In the genomic region with DNA sequence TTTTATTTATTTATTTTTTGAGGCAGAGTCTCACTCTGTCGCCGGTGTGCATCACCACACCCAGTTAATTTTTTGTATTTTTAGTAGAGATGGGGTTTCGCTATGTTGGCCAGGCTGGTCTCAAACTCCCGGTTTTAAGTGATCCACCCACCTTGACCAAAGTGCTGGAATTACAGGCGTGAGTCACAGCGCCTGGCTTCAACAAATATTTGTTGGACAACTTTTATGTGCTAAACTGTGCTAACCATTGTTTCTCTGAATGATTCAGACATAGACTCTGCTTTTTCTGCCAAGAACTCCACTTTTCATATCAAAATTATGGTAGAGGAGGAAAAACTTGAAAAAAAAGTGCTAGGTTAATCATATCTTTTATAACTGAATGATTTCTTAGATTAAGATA, we compare ENCODE assay signal across 1 cellular context.
A peak's percentile ranks its signal among the peaks of the same experiment; 100 is the strongest.
TF ChIP-seq lines count a peak whose summit lies in the region.

No MANE protein-coding gene starts in this region.

TF ChIP-seq in HepG2, 621 proteins besides CTCF, POLR2A, EP300 and RAD21 (continued from another document and continues in another):
- TF ChIP-seq, protein P1, sequence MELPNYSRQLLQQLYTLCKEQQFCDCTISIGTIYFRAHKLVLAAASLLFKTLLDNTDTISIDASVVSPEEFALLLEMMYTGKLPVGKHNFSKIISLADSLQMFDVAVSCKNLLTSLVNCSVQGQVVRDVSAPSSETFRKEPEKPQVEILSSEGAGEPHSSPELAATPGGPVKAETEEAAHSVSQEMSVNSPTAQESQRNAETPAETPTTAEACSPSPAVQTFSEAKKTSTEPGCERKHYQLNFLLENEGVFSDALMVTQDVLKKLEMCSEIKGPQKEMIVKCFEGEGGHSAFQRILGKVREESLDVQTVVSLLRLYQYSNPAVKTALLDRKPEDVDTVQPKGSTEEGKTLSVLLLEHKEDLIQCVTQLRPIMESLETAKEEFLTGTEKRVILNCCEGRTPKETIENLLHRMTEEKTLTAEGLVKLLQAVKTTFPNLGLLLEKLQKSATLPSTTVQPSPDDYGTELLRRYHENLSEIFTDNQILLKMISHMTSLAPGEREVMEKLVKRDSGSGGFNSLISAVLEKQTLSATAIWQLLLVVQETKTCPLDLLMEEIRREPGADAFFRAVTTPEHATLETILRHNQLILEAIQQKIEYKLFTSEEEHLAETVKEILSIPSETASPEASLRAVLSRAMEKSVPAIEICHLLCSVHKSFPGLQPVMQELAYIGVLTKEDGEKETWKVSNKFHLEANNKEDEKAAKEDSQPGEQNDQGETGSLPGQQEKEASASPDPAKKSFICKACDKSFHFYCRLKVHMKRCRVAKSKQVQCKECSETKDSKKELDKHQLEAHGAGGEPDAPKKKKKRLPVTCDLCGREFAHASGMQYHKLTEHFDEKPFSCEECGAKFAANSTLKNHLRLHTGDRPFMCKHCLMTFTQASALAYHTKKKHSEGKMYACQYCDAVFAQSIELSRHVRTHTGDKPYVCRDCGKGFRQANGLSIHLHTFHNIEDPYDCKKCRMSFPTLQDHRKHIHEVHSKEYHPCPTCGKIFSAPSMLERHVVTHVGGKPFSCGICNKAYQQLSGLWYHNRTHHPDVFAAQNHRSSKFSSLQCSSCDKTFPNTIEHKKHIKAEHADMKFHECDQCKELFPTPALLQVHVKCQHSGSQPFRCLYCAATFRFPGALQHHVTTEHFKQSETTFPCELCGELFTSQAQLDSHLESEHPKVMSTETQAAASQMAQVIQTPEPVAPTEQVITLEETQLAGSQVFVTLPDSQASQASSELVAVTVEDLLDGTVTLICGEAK (IDR thresholded peaks at IDR 0.05) = no peak
- TF ChIP-seq, protein P1 (CRISPR knock-in tag; IDR thresholded peaks at IDR 0.05) = no peak
- TF ChIP-seq ZNF121 (CRISPR knock-in tag; IDR thresholded peaks at IDR 0.05) (peak; percentile 99), ZFP36L1 (CRISPR knock-in tag; IDR thresholded peaks at IDR 0.05) (no peak), ZNF296 (CRISPR knock-in tag; conservative IDR thresholded peaks at IDR 0.05) (no peak), REL (CRISPR knock-in tag; conservative IDR thresholded peaks at IDR 0.05) (no peak), HDAC2 (CRISPR knock-in tag; IDR thresholded peaks at IDR 0.05) (peak; percentile 75), ETV6 (CRISPR knock-in tag; conservative IDR thresholded peaks at IDR 0.05) (no peak), ZNF605 (CRISPR knock-in tag; IDR thresholded peaks at IDR 0.05) (no peak), ZNF616 (CRISPR knock-in tag; IDR thresholded peaks at IDR 0.05; ENCODE audit: low read depth) (no peak), BCL6 (CRISPR knock-in tag; IDR thresholded peaks at IDR 0.05) (peak; percentile 21; the same call in 1 of the 2 replicates), EHMT2 (IDR thresholded peaks at IDR 0.05; ENCODE audit: borderline replicate concordance, low read depth, low read length) (no peak), CEBPG (CRISPR knock-in tag; IDR thresholded peaks at IDR 0.05) (peak; percentile 28; the same call in 1 of the 2 replicates), SAFB2 (CRISPR knock-in tag; IDR thresholded peaks at IDR 0.05; ENCODE audit: borderline replicate concordance, low read depth) (no peak), SIN3B (IDR thresholded peaks at IDR 0.05; ENCODE audit: low read length) (no peak), ARHGAP35 (CRISPR knock-in tag; IDR thresholded peaks at IDR 0.05; ENCODE audit: borderline replicate concordance) (no peak), ZNF501 (CRISPR knock-in tag; IDR thresholded peaks at IDR 0.05) (no peak), MXI1 (IDR thresholded peaks at IDR 0.05; ENCODE audit: borderline replicate concordance, low read depth, low read length) (no peak; the same call in 2 of the 3 replicates), XBP1 (CRISPR knock-in tag; IDR thresholded peaks at IDR 0.05) (no peak), SP1 (IDR thresholded peaks at IDR 0.05) (no peak), SP1 (CRISPR knock-in tag; IDR thresholded peaks at IDR 0.05) (no peak), SIX1 (CRISPR knock-in tag; IDR thresholded peaks at IDR 0.05; ENCODE audit: borderline replicate concordance) (peak; percentile 30; the same call in 1 of the 2 replicates), ZNF709 (CRISPR knock-in tag; IDR thresholded peaks at IDR 0.05) (no peak), GTF2F1 (IDR thresholded peaks at IDR 0.05; ENCODE audit: low read length) (no peak), ZC3H4 (CRISPR knock-in tag; IDR thresholded peaks at IDR 0.05; ENCODE audit: borderline replicate concordance) (no peak), KAT7 (CRISPR knock-in tag; IDR thresholded peaks at IDR 0.05; ENCODE audit: borderline replicate concordance) (no peak), ZNF24 (IDR thresholded peaks at IDR 0.05) (no peak; the same call in 1 of the 2 replicates), ZNF430 (CRISPR knock-in tag; IDR thresholded peaks at IDR 0.05) (no peak)
- TF ChIP-seq, protein P2, sequence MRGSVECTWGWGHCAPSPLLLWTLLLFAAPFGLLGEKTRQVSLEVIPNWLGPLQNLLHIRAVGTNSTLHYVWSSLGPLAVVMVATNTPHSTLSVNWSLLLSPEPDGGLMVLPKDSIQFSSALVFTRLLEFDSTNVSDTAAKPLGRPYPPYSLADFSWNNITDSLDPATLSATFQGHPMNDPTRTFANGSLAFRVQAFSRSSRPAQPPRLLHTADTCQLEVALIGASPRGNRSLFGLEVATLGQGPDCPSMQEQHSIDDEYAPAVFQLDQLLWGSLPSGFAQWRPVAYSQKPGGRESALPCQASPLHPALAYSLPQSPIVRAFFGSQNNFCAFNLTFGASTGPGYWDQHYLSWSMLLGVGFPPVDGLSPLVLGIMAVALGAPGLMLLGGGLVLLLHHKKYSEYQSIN (CRISPR knock-in tag; IDR thresholded peaks at IDR 0.05; ENCODE audit: borderline replicate concordance) = no peak
- TF ChIP-seq, protein P3, sequence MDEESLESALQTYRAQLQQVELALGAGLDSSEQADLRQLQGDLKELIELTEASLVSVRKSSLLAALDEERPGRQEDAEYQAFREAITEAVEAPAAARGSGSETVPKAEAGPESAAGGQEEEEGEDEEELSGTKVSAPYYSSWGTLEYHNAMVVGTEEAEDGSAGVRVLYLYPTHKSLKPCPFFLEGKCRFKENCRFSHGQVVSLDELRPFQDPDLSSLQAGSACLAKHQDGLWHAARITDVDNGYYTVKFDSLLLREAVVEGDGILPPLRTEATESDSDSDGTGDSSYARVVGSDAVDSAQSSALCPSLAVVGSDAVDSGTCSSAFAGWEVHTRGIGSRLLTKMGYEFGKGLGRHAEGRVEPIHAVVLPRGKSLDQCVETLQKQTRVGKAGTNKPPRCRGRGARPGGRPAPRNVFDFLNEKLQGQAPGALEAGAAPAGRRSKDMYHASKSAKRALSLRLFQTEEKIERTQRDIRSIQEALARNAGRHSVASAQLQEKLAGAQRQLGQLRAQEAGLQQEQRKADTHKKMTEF (CRISPR knock-in tag; IDR thresholded peaks at IDR 0.05) = no peak
- TF ChIP-seq, protein P4, sequence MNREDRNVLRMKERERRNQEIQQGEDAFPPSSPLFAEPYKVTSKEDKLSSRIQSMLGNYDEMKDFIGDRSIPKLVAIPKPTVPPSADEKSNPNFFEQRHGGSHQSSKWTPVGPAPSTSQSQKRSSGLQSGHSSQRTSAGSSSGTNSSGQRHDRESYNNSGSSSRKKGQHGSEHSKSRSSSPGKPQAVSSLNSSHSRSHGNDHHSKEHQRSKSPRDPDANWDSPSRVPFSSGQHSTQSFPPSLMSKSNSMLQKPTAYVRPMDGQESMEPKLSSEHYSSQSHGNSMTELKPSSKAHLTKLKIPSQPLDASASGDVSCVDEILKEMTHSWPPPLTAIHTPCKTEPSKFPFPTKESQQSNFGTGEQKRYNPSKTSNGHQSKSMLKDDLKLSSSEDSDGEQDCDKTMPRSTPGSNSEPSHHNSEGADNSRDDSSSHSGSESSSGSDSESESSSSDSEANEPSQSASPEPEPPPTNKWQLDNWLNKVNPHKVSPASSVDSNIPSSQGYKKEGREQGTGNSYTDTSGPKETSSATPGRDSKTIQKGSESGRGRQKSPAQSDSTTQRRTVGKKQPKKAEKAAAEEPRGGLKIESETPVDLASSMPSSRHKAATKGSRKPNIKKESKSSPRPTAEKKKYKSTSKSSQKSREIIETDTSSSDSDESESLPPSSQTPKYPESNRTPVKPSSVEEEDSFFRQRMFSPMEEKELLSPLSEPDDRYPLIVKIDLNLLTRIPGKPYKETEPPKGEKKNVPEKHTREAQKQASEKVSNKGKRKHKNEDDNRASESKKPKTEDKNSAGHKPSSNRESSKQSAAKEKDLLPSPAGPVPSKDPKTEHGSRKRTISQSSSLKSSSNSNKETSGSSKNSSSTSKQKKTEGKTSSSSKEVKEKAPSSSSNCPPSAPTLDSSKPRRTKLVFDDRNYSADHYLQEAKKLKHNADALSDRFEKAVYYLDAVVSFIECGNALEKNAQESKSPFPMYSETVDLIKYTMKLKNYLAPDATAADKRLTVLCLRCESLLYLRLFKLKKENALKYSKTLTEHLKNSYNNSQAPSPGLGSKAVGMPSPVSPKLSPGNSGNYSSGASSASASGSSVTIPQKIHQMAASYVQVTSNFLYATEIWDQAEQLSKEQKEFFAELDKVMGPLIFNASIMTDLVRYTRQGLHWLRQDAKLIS (CRISPR knock-in tag; IDR thresholded peaks at IDR 0.05) = no peak
- TF ChIP-seq, protein P5, sequence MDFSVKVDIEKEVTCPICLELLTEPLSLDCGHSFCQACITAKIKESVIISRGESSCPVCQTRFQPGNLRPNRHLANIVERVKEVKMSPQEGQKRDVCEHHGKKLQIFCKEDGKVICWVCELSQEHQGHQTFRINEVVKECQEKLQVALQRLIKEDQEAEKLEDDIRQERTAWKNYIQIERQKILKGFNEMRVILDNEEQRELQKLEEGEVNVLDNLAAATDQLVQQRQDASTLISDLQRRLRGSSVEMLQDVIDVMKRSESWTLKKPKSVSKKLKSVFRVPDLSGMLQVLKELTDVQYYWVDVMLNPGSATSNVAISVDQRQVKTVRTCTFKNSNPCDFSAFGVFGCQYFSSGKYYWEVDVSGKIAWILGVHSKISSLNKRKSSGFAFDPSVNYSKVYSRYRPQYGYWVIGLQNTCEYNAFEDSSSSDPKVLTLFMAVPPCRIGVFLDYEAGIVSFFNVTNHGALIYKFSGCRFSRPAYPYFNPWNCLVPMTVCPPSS (IDR thresholded peaks at IDR 0.05) = no peak
- TF ChIP-seq, protein P6, sequence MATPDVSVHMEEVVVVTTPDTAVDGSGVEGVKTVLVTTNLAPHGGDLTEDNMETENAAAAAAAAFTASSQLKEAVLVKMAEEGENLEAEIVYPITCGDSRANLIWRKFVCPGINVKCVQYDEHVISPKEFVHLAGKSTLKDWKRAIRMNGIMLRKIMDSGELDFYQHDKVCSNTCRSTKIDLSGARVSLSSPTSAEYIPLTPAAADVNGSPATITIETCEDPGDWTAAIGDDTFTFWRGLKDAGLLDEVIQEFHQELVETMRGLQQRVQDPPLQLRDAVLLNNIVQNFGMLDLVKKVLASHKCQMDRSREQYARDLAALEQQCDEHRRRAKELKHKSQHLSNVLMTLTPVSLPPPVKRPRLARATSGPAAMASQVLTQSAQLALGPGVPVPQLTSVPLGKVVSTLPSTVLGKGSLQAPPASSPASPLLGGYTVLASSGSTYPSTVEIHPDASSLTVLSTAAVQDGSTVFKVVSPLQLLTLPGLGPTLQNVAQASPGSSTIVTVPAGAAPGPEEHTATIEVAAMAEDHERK (CRISPR knock-in tag; IDR thresholded peaks at IDR 0.05; ENCODE audit: low read depth) = no peak
- TF ChIP-seq, protein P7, sequence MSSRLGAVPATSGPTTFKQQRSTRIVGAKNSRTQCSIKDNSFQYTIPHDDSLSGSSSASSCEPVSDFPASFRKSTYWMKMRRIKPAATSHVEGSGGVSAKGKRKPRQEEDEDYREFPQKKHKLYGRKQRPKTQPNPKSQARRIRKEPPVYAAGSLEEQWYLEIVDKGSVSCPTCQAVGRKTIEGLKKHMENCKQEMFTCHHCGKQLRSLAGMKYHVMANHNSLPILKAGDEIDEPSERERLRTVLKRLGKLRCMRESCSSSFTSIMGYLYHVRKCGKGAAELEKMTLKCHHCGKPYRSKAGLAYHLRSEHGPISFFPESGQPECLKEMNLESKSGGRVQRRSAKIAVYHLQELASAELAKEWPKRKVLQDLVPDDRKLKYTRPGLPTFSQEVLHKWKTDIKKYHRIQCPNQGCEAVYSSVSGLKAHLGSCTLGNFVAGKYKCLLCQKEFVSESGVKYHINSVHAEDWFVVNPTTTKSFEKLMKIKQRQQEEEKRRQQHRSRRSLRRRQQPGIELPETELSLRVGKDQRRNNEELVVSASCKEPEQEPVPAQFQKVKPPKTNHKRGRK (CRISPR knock-in tag; IDR thresholded peaks at IDR 0.05) = no peak
